Comparison of ENCODE assay signal across 1 cellular context in genomic region chr2:241150660-241151530, GRCh38.
A peak's percentile ranks its signal among the peaks of the same experiment; 100 is the strongest.
TF ChIP-seq lines count a peak whose summit lies in the region.

No MANE protein-coding gene starts in this region.

TF ChIP-seq in H1, 55 proteins besides CTCF, POLR2A, EP300 and RAD21 (continued from another document):
- TF ChIP-seq KDM5A (IDR thresholded peaks at IDR 0.05; ENCODE audit: low read length) = 0 out of 2 replicates have a peak, but pooled peaks have one; percentile 62
